In the genomic region with DNA sequence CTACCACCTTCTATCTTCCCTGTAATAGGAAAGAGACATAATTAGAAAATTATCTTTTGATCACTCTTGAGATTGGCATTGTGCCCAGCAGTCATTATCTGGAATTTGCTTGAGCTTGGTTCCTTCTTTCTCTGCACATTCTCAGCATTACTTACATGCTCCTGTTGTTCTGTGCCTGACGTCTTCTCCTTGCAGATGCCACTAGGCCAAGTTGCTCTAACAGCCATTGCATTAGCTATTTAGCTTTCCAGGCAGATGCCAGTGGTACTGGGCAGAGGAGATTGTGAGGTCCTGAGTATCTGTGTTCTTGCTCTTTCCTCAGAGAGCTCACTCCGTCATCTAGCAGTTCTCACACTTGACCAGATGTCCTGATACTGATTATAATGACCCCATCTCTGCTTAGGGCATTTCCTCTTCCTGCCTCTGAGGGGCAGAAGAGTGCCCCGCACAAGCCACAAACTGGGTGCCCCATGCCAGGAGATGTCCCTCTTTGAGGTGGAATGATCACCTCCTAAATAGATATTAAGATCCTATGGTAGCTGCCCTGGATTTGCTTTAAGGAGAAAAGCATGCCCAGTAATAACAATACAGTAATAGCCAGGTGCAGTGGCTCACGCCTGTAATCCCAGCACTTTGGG, we compare ENCODE assay signal across 8 cellular contexts. TPM values are rescaled to one million over a fixed set of nuclear protein-coding genes. Genes with fewer than 3 reads are reported as not detected.
DNase-seq lines count a peak whose midpoint lies in the region; ATAC-seq and TF ChIP-seq lines count a peak whose summit lies in the region.
"Had no signal": no experiment of that assay in that cellular context is flagged by ENCODE, and none has a peak within 500 bp of the region (broad histone marks: within the 10 kb centered on the region; RNA-seq: fewer than 3 reads in every experiment).

No MANE protein-coding gene starts in this region.

- H3K4me1 ChIP-seq in neural progenitor cell (peaks cover 4% of the 10 kb centered on the region), ascending aorta (peaks cover 6 to 16% of the 10 kb centered on the region in 2 donors)

- no peak overlapping the region for H2AFZ ChIP-seq in neural progenitor cell (replicated peaks)

- no peak overlapping the region for H3K4me2 ChIP-seq in neural progenitor cell

- H4K20me1 ChIP-seq in neural progenitor cell (ENCODE audit: low read depth): no peaks in the 10 kb centered on the region

- TF ChIP-seq CTCF in WTC11 (IDR thresholded peaks at IDR 0.05) (no peak; the same call in 1 of the 2 replicates), neural progenitor cell (IDR thresholded peaks at IDR 0.05) (peak; percentile 47), ascending aorta (IDR thresholded peaks at IDR 0.05) (peak in 1 of 3 experiments; percentile 25)

- intact Hi-C loops in ascending aorta (cut with DNase I): no loop called here

- H3K36me3 Mint-ChIP-seq in WTC11 (peaks cover 51% of the 10 kb centered on the region), neural progenitor cell (peaks cover 31% of the 10 kb centered on the region)

- H3K4me3 Mint-ChIP-seq in WTC11 (no peak overlapping the region), neural progenitor cell (no peak overlapping the region)
- H3K4me3 Mint-ChIP-seq: stimulated activated naive B cell treated with anti-CD40 and anti-IgM and Interleukin-4, amounts not matched to agents 10 μg/mL and 1 μg/mL and 100 μg/mL, for 72 hours had no signal

- H3K79me2 ChIP-seq in neural progenitor cell (ENCODE audit: low read depth): no peaks in the 10 kb centered on the region

- POLR2A ChIA-PET in WTC11 (lab: Charles Lee): no interaction called here

- H3K4me1 Mint-ChIP-seq in WTC11 (peaks cover 13% of the 10 kb centered on the region), neural progenitor cell (peaks cover 8% of the 10 kb centered on the region)

- H3K27ac ChIP-seq in neural progenitor cell: no peak overlapping the region
- no peak overlapping the region for H3K27ac ChIP-seq in ascending aorta

- no peaks in the 10 kb centered on the region for H3K36me3 ChIP-seq in neural progenitor cell
- H3K36me3 ChIP-seq in ascending aorta: peaks cover 66 to 84% of the 10 kb centered on the region in 2 donors

- CTCF ChIA-PET in WTC11 (lab: Charles Lee): interaction anchor here (0.7 to 1.3 kb wide), 6 partner anchors 9 to 281 kb away, joined by 3 to 5 read pairs (median 4); partner anchors contain the start of genes ARHGAP1 and ZNF408

- DNase-seq in NCI-H1105 treated with DMSO at 0.1 percent for 48 hours (lab: John Stamatoyannopoulos, UW) (peak; percentile 16), NCI-H1105 (lab: John Stamatoyannopoulos, UW) (no peak), WTC11 (ENCODE audit: low spot score) (no peak), neural progenitor cell (ENCODE audit: low spot score) (peak; percentile 18), ascending aorta (ENCODE audit: low spot score in 2 of 2) (no peak)
- DNase-seq: NCI-H2107; stimulated activated naive B cell treated with anti-CD40 and anti-IgM and Interleukin-4, amounts not matched to agents 10 μg/mL and 1 μg/mL and 100 μg/mL, for 72 hours had no signal

- H3K9ac ChIP-seq in neural progenitor cell: no peak overlapping the region

- H3K27me3 ChIP-seq in neural progenitor cell (no peaks in the 10 kb centered on the region), ascending aorta (no peaks in the 10 kb centered on the region)

- H3K27me3 Mint-ChIP-seq in WTC11 (ENCODE audit: low read depth): no peaks in the 10 kb centered on the region
- H3K27me3 Mint-ChIP-seq in neural progenitor cell (ENCODE audit: insufficient read depth, low read depth): peaks cover 2% of the 10 kb centered on the region
- H3K27me3 Mint-ChIP-seq: stimulated activated naive B cell treated with anti-CD40 and anti-IgM and Interleukin-4, amounts not matched to agents 10 μg/mL and 1 μg/mL and 100 μg/mL, for 72 hours had no signal

- H3K9me3 ChIP-seq in neural progenitor cell (ENCODE audit: low read depth) (no peaks in the 10 kb centered on the region), ascending aorta (no peaks in the 10 kb centered on the region)

- no peaks in the 10 kb centered on the region for H3F3A ChIP-seq in neural progenitor cell (ENCODE audit: low read depth)

- H3K9me3 Mint-ChIP-seq in WTC11: no peaks in the 10 kb centered on the region
- no peaks in the 10 kb centered on the region for H3K9me3 Mint-ChIP-seq in neural progenitor cell
- H3K9me3 Mint-ChIP-seq: stimulated activated naive B cell treated with anti-CD40 and anti-IgM and Interleukin-4, amounts not matched to agents 10 μg/mL and 1 μg/mL and 100 μg/mL, for 72 hours had no signal

- peak overlapping the region; percentile 89 for H3K27ac Mint-ChIP-seq in WTC11
- H3K27ac Mint-ChIP-seq in neural progenitor cell: no peak overlapping the region

- ATAC-seq in WTC11: peak; percentile 66
- no peak for ATAC-seq in HG02981 (IDR thresholded peaks at IDR 0.05; ENCODE audit: unreplicated experiment)
- ATAC-seq: stimulated activated naive B cell treated with anti-CD40 and anti-IgM and Interleukin-4, amounts not matched to agents 10 μg/mL and 1 μg/mL and 100 μg/mL, for 72 hours had no signal

- H3K4me3 ChIP-seq in neural progenitor cell (no peak overlapping the region), ascending aorta (no peak overlapping the region)

TF ChIP-seq in WTC11, 78 proteins besides CTCF, POLR2A, EP300 and RAD21:
- TF ChIP-seq JAZF1 (CRISPR knock-in tag; IDR thresholded peaks at IDR 0.05): no peak
- no peak for TF ChIP-seq ZNF219 (CRISPR knock-in tag; IDR thresholded peaks at IDR 0.05; ENCODE audit: borderline replicate concordance)
- no peak for TF ChIP-seq MXD4 (CRISPR knock-in tag; IDR thresholded peaks at IDR 0.05; ENCODE audit: borderline replicate concordance)
- no peak for TF ChIP-seq JUN (CRISPR knock-in tag; IDR thresholded peaks at IDR 0.05)
- no peak for TF ChIP-seq ELF4 (CRISPR knock-in tag; IDR thresholded peaks at IDR 0.05; ENCODE audit: low read depth)
- no peak for TF ChIP-seq ATF2 (CRISPR knock-in tag; IDR thresholded peaks at IDR 0.05; ENCODE audit: borderline replicate concordance, low read depth)

RNA-seq across cellular contexts. Expression of gene ARHGAP1, which starts 30.7 kb away (rescaled TPM):
- 45.1 to 53.0 TPM (median 45.9 TPM) in 3 replicates for total RNA-seq in WTC11 (2021)
- total RNA-seq in neural progenitor cell (ENCODE audit: low replicate concordance): 8.1 and 11.8 TPM in 2 replicates
- total RNA-seq in ascending aorta: 104 TPM

RNA-seq across cellular contexts. Expression of gene ZNF408, which starts 31.1 kb away (rescaled TPM):
- total RNA-seq in WTC11 (2021) (13.3 to 16.0 TPM (median 15.2 TPM) in 3 replicates), neural progenitor cell (ENCODE audit: low replicate concordance) (2.8 and 10.7 TPM in 2 replicates), ascending aorta (9.7 TPM)

RNA-seq across cellular contexts. Expression of gene F2, which starts 49.3 kb away (rescaled TPM):
- total RNA-seq in WTC11 (2021): 0.50 to 0.82 TPM (median 0.73 TPM) in 3 replicates
- 0.06 TPM in 1 of 2 replicates, not detected in the other for total RNA-seq in neural progenitor cell (ENCODE audit: low replicate concordance)
- total RNA-seq in ascending aorta: 2.6 TPM

RNA-seq across cellular contexts. Expression of gene ATG13, which starts 52.4 kb away (rescaled TPM):
- total RNA-seq in WTC11 (2021) (73.4 to 85.4 TPM (median 81.7 TPM) in 3 replicates), neural progenitor cell (ENCODE audit: low replicate concordance) (75.4 and 88.5 TPM in 2 replicates), ascending aorta (208 TPM)

RNA-seq across cellular contexts. Expression of gene HARBI1, which starts 52.7 kb away (rescaled TPM):
- total RNA-seq in WTC11 (2021) (4.4 to 5.6 TPM (median 5.2 TPM) in 3 replicates), neural progenitor cell (ENCODE audit: low replicate concordance) (4.6 and 5.3 TPM in 2 replicates), ascending aorta (not detected)

Comparison
In these comparisons a context has a peak if more than half of its experiments do, and no peak if none do; other contexts are left out.
1. DNase-seq: peak in NCI-H1105 treated with DMSO at 0.1 percent for 48 hours (single experiment) and neural progenitor cell (single experiment); none in NCI-H1105 (single experiment), WTC11 (single experiment) and ascending aorta (0 of 2).